8 cellular contexts compared by ENCODE assay signal in the genomic region with DNA sequence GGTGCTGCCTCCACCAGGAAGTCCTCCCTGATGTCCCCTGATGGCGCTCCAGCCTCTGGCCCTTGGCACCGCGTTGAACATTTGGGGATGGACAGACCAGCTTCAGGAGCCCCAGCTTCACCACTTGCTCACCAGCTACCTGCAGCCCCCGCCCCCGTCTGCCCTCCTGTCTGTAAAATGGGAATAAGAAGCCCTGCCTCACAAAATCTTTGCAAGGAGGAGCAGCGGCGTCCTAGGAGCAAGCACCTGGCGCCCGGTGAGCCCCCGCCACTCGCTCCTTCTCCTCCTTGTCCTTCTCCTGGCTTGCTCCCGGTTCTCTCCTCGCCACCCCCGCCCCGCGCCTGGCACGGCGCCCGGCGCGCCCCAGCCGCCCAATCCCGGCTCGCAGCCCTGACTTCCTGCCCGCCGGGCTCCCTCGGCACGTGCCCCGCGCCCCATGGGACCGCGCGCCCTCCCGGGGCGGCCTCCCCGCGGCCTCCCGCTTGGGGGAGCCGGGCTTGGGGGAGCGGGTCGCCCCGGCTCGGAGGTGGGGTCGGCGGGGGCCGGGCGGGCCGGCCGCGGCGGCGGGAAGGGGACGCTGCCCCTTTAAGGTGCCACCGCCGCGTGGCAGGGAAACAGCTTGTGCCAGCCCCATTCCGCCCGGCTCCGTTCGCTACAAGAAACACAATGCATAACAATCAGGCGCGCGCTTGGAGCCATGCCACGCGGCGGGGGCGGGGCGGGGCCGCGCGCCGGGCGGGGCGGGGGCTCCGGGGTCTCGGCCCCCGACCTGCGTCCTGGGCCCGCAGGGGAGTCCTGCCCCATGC. TPM values are rescaled to one million over a fixed set of nuclear protein-coding genes. Genes with fewer than 3 reads are reported as not detected.
DNase-seq lines count a peak whose midpoint lies in the region; ATAC-seq lines count a peak whose summit lies in the region.

No MANE protein-coding gene starts in this region.

- H3K79me1 ChIP-seq in trophoblast cell (ENCODE audit: low read length) = no peaks in the 10 kb centered on the region

- H3K4me3 ChIP-seq in CD8-positive, alpha-beta memory T cell (ENCODE audit: low read length) = peak overlapping the region; percentile 41
- peak overlapping the region; percentile 39 for H3K4me3 ChIP-seq in trophoblast cell (ENCODE audit: low read depth, low read length)

- H3K27ac Mint-ChIP-seq in CD8-positive, alpha-beta memory T cell = no peak overlapping the region
- H3K27ac Mint-ChIP-seq in IgD-negative memory B cell = peak overlapping the region in 2 of 3 donors; percentile 56 to 95

- no peak overlapping the region for H3K9ac ChIP-seq in trophoblast cell (ENCODE audit: low read length)

- no peak overlapping the region for H3K14ac ChIP-seq in trophoblast cell (ENCODE audit: low read length)

- peak overlapping the region; percentile 76 for H3K4me2 ChIP-seq in trophoblast cell (ENCODE audit: low read length)

- peak; percentile 32 to 68 (median 47) for DNase-seq in CD8-positive, alpha-beta memory T cell
- DNase-seq in RPMI8226 (peak; percentile 80), activated gamma-delta T cell treated with Interleukin-2 at 50 U/mL for 16 hours (peak; percentile 42), germinal center (ENCODE audit: low spot score) (peak; percentile 74), trophoblast cell (peak in 1 of 2 donors; percentile 36), DMS114 treated with DMSO at 0.1 percent for 48 hours (lab: John Stamatoyannopoulos, UW; ENCODE audit: unreplicated experiment) (no peak)

- no peak overlapping the region for H4K12ac ChIP-seq in trophoblast cell (ENCODE audit: low read depth, low read length)

- H2BK12ac ChIP-seq in trophoblast cell (ENCODE audit: low read length) = no peak overlapping the region

- H2AFZ ChIP-seq in trophoblast cell (ENCODE audit: insufficient read depth, low read length, poor library complexity) = no peak overlapping the region

- no peaks in the 10 kb centered on the region for H3K36me3 ChIP-seq in CD8-positive, alpha-beta memory T cell (ENCODE audit: insufficient read depth, low read length)
- H3K36me3 ChIP-seq in trophoblast cell (ENCODE audit: control insufficient read depth in 1 of 2, insufficient read depth in 2 of 2, low read length in 2 of 2) = no peaks in the 10 kb centered on the region

- H3K79me2 ChIP-seq in trophoblast cell (ENCODE audit: control insufficient read depth, insufficient read depth, low read length, poor library complexity) = no peaks in the 10 kb centered on the region

- no peaks in the 10 kb centered on the region for H3K9me3 Mint-ChIP-seq in CD8-positive, alpha-beta memory T cell
- no peaks in the 10 kb centered on the region for H3K9me3 Mint-ChIP-seq in IgD-negative memory B cell

- no peak overlapping the region for H2BK5ac ChIP-seq in trophoblast cell (ENCODE audit: low read depth, low read length, poor library complexity)

- H3K18ac ChIP-seq in trophoblast cell (ENCODE audit: low read length) = no peak overlapping the region

- no peak overlapping the region for H3K27ac ChIP-seq in CD8-positive, alpha-beta memory T cell (ENCODE audit: low read depth, low read length)
- no peak overlapping the region for H3K27ac ChIP-seq in trophoblast cell (ENCODE audit: low read depth, low read length)

- CTCF ChIA-PET in CD8-positive, alpha-beta memory T cell (lab: Charles Lee) = interaction anchor here (1.0 to 11.4 kb wide), 3 partner anchors 16 to 70 kb away, joined by 4 to 161 read pairs (median 5); a partner anchor contains a TSS

- H3K4ac ChIP-seq in trophoblast cell (ENCODE audit: low read depth, low read length) = no peak overlapping the region

- WGBS in trophoblast cell (ENCODE audit: extremely low coverage, insufficient coverage, insufficient read length) = no CpG with 5 or more reads among the region's 79 CpGs

- peak overlapping the region; percentile 72 to 90 (median 82) for H3K4me3 Mint-ChIP-seq in CD8-positive, alpha-beta memory T cell
- H3K4me3 Mint-ChIP-seq in IgD-negative memory B cell = peak overlapping the region; percentile 83 to 92 (median 89)

- H3K4me1 Mint-ChIP-seq in CD8-positive, alpha-beta memory T cell = peaks cover 10 to 17% (median 16%) of the 10 kb centered on the region in 3 donors
- H3K4me1 Mint-ChIP-seq in IgD-negative memory B cell = peaks cover 7 to 16% (median 13%) of the 10 kb centered on the region in 3 donors

- H2AK5ac ChIP-seq in trophoblast cell (ENCODE audit: low read length) = no peak overlapping the region

- no peak overlapping the region for H2BK120ac ChIP-seq in trophoblast cell (ENCODE audit: insufficient read depth, low read length, poor library complexity)

- no peaks in the 10 kb centered on the region for H3K9me3 ChIP-seq in CD8-positive, alpha-beta memory T cell (ENCODE audit: low read length)
- H3K9me3 ChIP-seq in trophoblast cell (ENCODE audit: insufficient read depth, low read depth, low read length) = peaks cover 6% of the 10 kb centered on the region

- H4K91ac ChIP-seq in trophoblast cell (ENCODE audit: low read depth, low read length) = no peak overlapping the region

- peaks cover 0 to 2% (median 0%) of the 10 kb centered on the region in 3 donors for H3K36me3 Mint-ChIP-seq in CD8-positive, alpha-beta memory T cell
- no peaks in the 10 kb centered on the region for H3K36me3 Mint-ChIP-seq in IgD-negative memory B cell

- no peak for ATAC-seq in GM21360 (IDR thresholded peaks at IDR 0.05; ENCODE audit: unreplicated experiment)

- H3K23ac ChIP-seq in trophoblast cell (ENCODE audit: low read length) = no peak overlapping the region

- H3K27me3 Mint-ChIP-seq in CD8-positive, alpha-beta memory T cell = peaks cover 9 to 29% of the 10 kb centered on the region in 2 donors
- H3K27me3 Mint-ChIP-seq in IgD-negative memory B cell = peaks cover 12% of the 10 kb centered on the region

- no peak overlapping the region for H4K8ac ChIP-seq in trophoblast cell (ENCODE audit: low read depth, low read length)

- H3K27me3 ChIP-seq in CD8-positive, alpha-beta memory T cell (ENCODE audit: insufficient read depth, low read length, poor library complexity, severe bottlenecking) = peaks cover 4% of the 10 kb centered on the region
- peaks cover 47% of the 10 kb centered on the region for H3K27me3 ChIP-seq in trophoblast cell (ENCODE audit: insufficient read depth, low read length)

- POLR2A ChIA-PET in CD8-positive, alpha-beta memory T cell (lab: Charles Lee) = no interaction called here

- H3K4me1 ChIP-seq in CD8-positive, alpha-beta memory T cell (ENCODE audit: insufficient read depth, low read length) = peaks cover 16% of the 10 kb centered on the region
- peaks cover 2 to 3% of the 10 kb centered on the region in 2 experiments for H3K4me1 ChIP-seq in trophoblast cell (ENCODE audit: control insufficient read depth in 1 of 2, insufficient read depth in 2 of 2, low read length in 2 of 2)

RNA-seq across cellular contexts. Expression of a gene that starts 9.1 kb away (rescaled TPM):
- not detected for total RNA-seq in CD8-positive, alpha-beta memory T cell
- polyA plus RNA-seq in CD8-positive, alpha-beta memory T cell = not detected
- not detected for polyA plus RNA-seq in IgD-negative memory B cell
- 0.07 and 0.12 TPM in 2 replicates for polyA plus RNA-seq in trophoblast cell (2013)

RNA-seq across cellular contexts. Expression of a gene that starts 9.9 kb away (rescaled TPM):
- not detected for total RNA-seq in CD8-positive, alpha-beta memory T cell
- not detected for polyA plus RNA-seq in CD8-positive, alpha-beta memory T cell
- not detected for polyA plus RNA-seq in IgD-negative memory B cell
- not detected in 2 replicates for polyA plus RNA-seq in trophoblast cell (2013)

RNA-seq across cellular contexts. Expression of a gene that starts 19.3 kb away (rescaled TPM):
- 10 to 100 TPM; 71.4 to 74.1 TPM for total RNA-seq in CD8-positive, alpha-beta memory T cell
- 44.5 TPM for polyA plus RNA-seq in CD8-positive, alpha-beta memory T cell
- 35.7 TPM for polyA plus RNA-seq in IgD-negative memory B cell
- polyA plus RNA-seq in trophoblast cell (2013) = 51.9 and 53.4 TPM in 2 replicates

RNA-seq across cellular contexts. Expression of a gene that starts 47.5 kb away (rescaled TPM):
- total RNA-seq in CD8-positive, alpha-beta memory T cell = 1 to 10 TPM in 1 of 2 experiments, under 1 TPM in 1; 0.97 to 1.6 TPM
- polyA plus RNA-seq in CD8-positive, alpha-beta memory T cell = not detected
- polyA plus RNA-seq in IgD-negative memory B cell = not detected
- polyA plus RNA-seq in trophoblast cell (2013) = 0.15 and 0.19 TPM in 2 replicates

RNA-seq across cellular contexts. Expression of a gene that starts 50.6 kb away (rescaled TPM):
- total RNA-seq in CD8-positive, alpha-beta memory T cell = not detected
- 0.39 TPM for polyA plus RNA-seq in CD8-positive, alpha-beta memory T cell
- polyA plus RNA-seq in IgD-negative memory B cell = not detected
- polyA plus RNA-seq in trophoblast cell (2013) = 0.05 and 0.07 TPM in 2 replicates

Comparison
In these comparisons a context has a peak if more than half of its experiments do, and no peak if none do; other contexts are left out.
1. H3K27ac Mint-ChIP-seq: peak in IgD-negative memory B cell (2 of 3); none in CD8-positive, alpha-beta memory T cell (0 of 8).